1 cellular context compared by ENCODE assay signal in genomic region chr4:8238515-8239053, GRCh38.
TF ChIP-seq lines count a peak whose summit lies in the region.

No MANE protein-coding gene starts in this region.

TF ChIP-seq in HCT116, 20 proteins besides CTCF, POLR2A, EP300 and RAD21 (continued from another document):
- no peak for TF ChIP-seq ELF1 (IDR thresholded peaks at IDR 0.05; ENCODE audit: borderline replicate concordance, low read depth)
- no peak for TF ChIP-seq EZH2 (IDR thresholded peaks at IDR 0.05)
- no peak for TF ChIP-seq MAX (IDR thresholded peaks at IDR 0.05)
- TF ChIP-seq POLR2AphosphoS5 (IDR thresholded peaks at IDR 0.05; ENCODE audit: low read depth, low read length), result no peak
- no peak for TF ChIP-seq CEBPB (IDR thresholded peaks at IDR 0.05; ENCODE audit: low read depth)
- TF ChIP-seq EGR1 (IDR thresholded peaks at IDR 0.05; ENCODE audit: low read depth), result no peak
- no peak for TF ChIP-seq ZFX (IDR thresholded peaks at IDR 0.05)
- TF ChIP-seq ATF3 (IDR thresholded peaks at IDR 0.05), result no peak
- TF ChIP-seq SRF (IDR thresholded peaks at IDR 0.05; ENCODE audit: low read depth), result no peak
- TF ChIP-seq YY1 (IDR thresholded peaks at IDR 0.05; ENCODE audit: extremely low read depth, insufficient replicate concordance, low read depth, low read length), result no peak
TF ChIP-seq in HCT116: peak in this region for 0.
